ENCODE assay signal across 28 cellular contexts in genomic region chr17:45426561-45426960, GRCh38. TPM values are rescaled to one million over a fixed set of nuclear protein-coding genes. Genes with fewer than 3 reads are reported as not detected.
DNase-seq lines count a peak whose midpoint lies in the region; ATAC-seq, FAIRE-seq and TF ChIP-seq lines count a peak whose summit lies in the region.
"Had no signal": no experiment of that assay in that cellular context is flagged by ENCODE, and none has a peak within 500 bp of the region (broad histone marks: within the 10 kb centered on the region; RNA-seq: fewer than 3 reads in every experiment).

No MANE protein-coding gene starts in this region.

- TF ChIP-seq EP300 in K562 (IDR thresholded peaks at IDR 0.05; ENCODE audit: low read length), result no peak

- in situ Hi-C loops in K562 (cut with MboI) (loop anchor here (10.0 to 25.0 kb wide), 2 partner anchors 208 to 1086 kb away; partner anchors contain the start of gene LRRC37A2), HAP-1 (cut with MboI; ENCODE audit: low sequenced_read_pairs) (loop anchor here (25.0 kb wide), 1 partner anchor 211 kb away; no protein-coding TSS in a partner anchor)

- CTCF ChIA-PET in HCT116 (lab: Charles Lee), result interaction anchor here (1.2 to 4.4 kb wide), 6 partner anchors 13 to 426 kb away, joined by 3 to 58 read pairs (median 6); no protein-coding TSS in a partner anchor
- CTCF ChIA-PET in K562 (lab: Yijun Ruan, JAX; ENCODE audit: low intra/inter-chr PET ratio), result interaction anchor here (1.0 to 1.7 kb wide), 2 partner anchors 32 to 207 kb away, joined by 3 to 6 read pairs; no protein-coding TSS in a partner anchor
- CTCF ChIA-PET in MCF 10A (lab: Yijun Ruan, JAX), result interaction anchor here (0.9 to 1.8 kb wide), 6 partner anchors 29 to 228 kb away, joined by 3 to 11 read pairs (median 5); no protein-coding TSS in a partner anchor

- H3K9me1 ChIP-seq in K562 (ENCODE audit: control insufficient read depth, insufficient read depth, low read length), result no peaks in the 10 kb centered on the region

- H3K9ac ChIP-seq in HCT116 (ENCODE audit: low read length) (0 out of 2 replicates have a peak overlapping the region, but pooled peaks have one; percentile 90), K562 (ENCODE audit: insufficient read depth in 1 of 2, low read depth in 2 of 2, low read length in 2 of 2) (no peak overlapping the region; a peak in 1 of 4 replicates)

- no peaks in the 10 kb centered on the region for H3K9me3 Mint-ChIP-seq in stimulated activated naive B cell treated with anti-CD40 and anti-IgM and Interleukin-4, amounts not matched to agents 10 μg/mL and 1 μg/mL and 100 μg/mL, for 72 hours
- H3K9me3 Mint-ChIP-seq in MCF 10A (ENCODE audit: unreplicated experiment), result no peaks in the 10 kb centered on the region
- H3K9me3 Mint-ChIP-seq: activated T-cell treated with anti-CD3 and anti-CD28 coated beads, Interleukin-2, amount 50 U/mL, for 24 hours; CD4-positive, alpha-beta memory T cell; T-helper 2 cell treated with Interferon-gamma antibody and Interleukin-4, amounts not matched to agents 5 μg/mL and 100 μg/mL, for 36 hours had no signal

- no peaks in the 10 kb centered on the region for H3K27me3 ChIP-seq in HCT116 (ENCODE audit: insufficient read depth, low read length)
- no peaks in the 10 kb centered on the region for H3K27me3 ChIP-seq in K562 (ENCODE audit: control insufficient read depth in 2 of 2, insufficient read depth in 2 of 2, low read length in 2 of 2)
- H3K27me3 ChIP-seq in lower lobe of right lung (ENCODE audit: low read depth), result no peaks in the 10 kb centered on the region
- no peaks in the 10 kb centered on the region for H3K27me3 ChIP-seq in HAP-1 (ENCODE audit: low read depth)

- TF ChIP-seq POLR2A in HCT116 (IDR thresholded peaks at IDR 0.05; ENCODE audit: borderline replicate concordance, extremely low read depth, insufficient read depth, insufficient read length) (no peak), K562 (conservative IDR thresholded peaks at IDR 0.05) (no peak)

- DNase-seq in HCT116 (ENCODE audit: low read depth, low spot score), result no peak
- no peak for DNase-seq in K562 (ENCODE audit: extremely low read depth in 1 of 4, low spot score in 3 of 4)
- peak; percentile 22 for DNase-seq in lower lobe of right lung
- DNase-seq in stimulated activated naive B cell treated with anti-CD40 and anti-IgM and Interleukin-4, amounts not matched to agents 10 μg/mL and 1 μg/mL and 100 μg/mL, for 72 hours, result no peak
- no peak for DNase-seq in HAP-1 (ENCODE audit: low spot score in 2 of 2)
- DNase-seq in MCF 10A (ENCODE audit: unreplicated experiment), result no peak
- DNase-seq: activated CD4-positive, alpha-beta T cell treated with anti-CD3 and anti-CD28 coated beads for 48 hours; activated gamma-delta T cell; activated T-cell treated with anti-CD3 and anti-CD28 coated beads, Interleukin-2, amount 50 U/mL, for 24 hours; body of pancreas; CD4-positive, alpha-beta memory T cell; cerebellar nuclear complex; DMS153; glutamatergic neuron; GOT3; KG1; kidney glomerular epithelial cell; NCI-H1417 treated with DMSO at 0.1 percent for 48 hours; NCI-H748 treated with DMSO at 0.1 percent for 48 hours; stimulated activated CD4-positive, alpha-beta T cell treated with anti-CD3 and anti-CD28 coated beads, Interleukin-4, amount 100 ng/mL, for 4 hours; stimulated activated naive CD8-positive, alpha-beta T cell treated with anti-CD3 and anti-CD28 coated beads, Interleukin-15, Interleukin-2, amounts not matched to agents 100 U/mL and 50 U/mL, for 24 hours had no signal

- H3K9me3 ChIP-seq in HCT116 (ENCODE audit: control insufficient read depth in 1 of 2, insufficient read depth in 1 of 2, low read depth in 1 of 2, low read length in 2 of 2), result no peaks in the 10 kb centered on the region
- H3K9me3 ChIP-seq in K562 (replicated peaks; ENCODE audit: control insufficient read depth, insufficient read depth, low read depth, low read length), result no peaks in the 10 kb centered on the region; the same call in 1 of the 2 replicates
- H3K9me3 ChIP-seq in lower lobe of right lung, result no peaks in the 10 kb centered on the region
- no peaks in the 10 kb centered on the region for H3K9me3 ChIP-seq in HAP-1
- H3K9me3 ChIP-seq: body of pancreas, thoracic aorta had no signal

- FAIRE-seq in K562 (lab: Jason Lieb, UNC), result no peak
- FAIRE-seq: GM12892 had no signal

- no peak for ATAC-seq in HCT116
- ATAC-seq in K562, result no peak
- ATAC-seq in lower lobe of right lung, result no peak
- no peak for ATAC-seq in stimulated activated naive B cell treated with anti-CD40 and anti-IgM and Interleukin-4, amounts not matched to agents 10 μg/mL and 1 μg/mL and 100 μg/mL, for 72 hours (replicated peaks)
- no peak for ATAC-seq in HG03139 (IDR thresholded peaks at IDR 0.05; ENCODE audit: unreplicated experiment)
- no peak for ATAC-seq in GM21390 (IDR thresholded peaks at IDR 0.05; ENCODE audit: unreplicated experiment)
- ATAC-seq: body of pancreas; sciatic nerve; stimulated activated naive CD8-positive, alpha-beta T cell treated with anti-CD3 and anti-CD28 coated beads, Interleukin-15, Interleukin-2, amounts not matched to agents 100 U/mL and 50 U/mL, for 24 hours had no signal

- H3K4me2 ChIP-seq in HCT116 (ENCODE audit: low read length) (no peak overlapping the region), K562 (ENCODE audit: insufficient read depth, low read length) (no peak overlapping the region)

- H3K79me2 ChIP-seq in HCT116 (ENCODE audit: insufficient read depth, low read length) (peaks cover 32% of the 10 kb centered on the region), K562 (ENCODE audit: control insufficient read depth, insufficient read depth, low read length) (no peaks in the 10 kb centered on the region)

- H3K36me3 Mint-ChIP-seq in stimulated activated naive B cell treated with anti-CD40 and anti-IgM and Interleukin-4, amounts not matched to agents 10 μg/mL and 1 μg/mL and 100 μg/mL, for 72 hours, result no peaks in the 10 kb centered on the region
- H3K36me3 Mint-ChIP-seq in MCF 10A (ENCODE audit: insufficient read depth, unreplicated experiment), result peaks cover 35% of the 10 kb centered on the region
- H3K36me3 Mint-ChIP-seq: CD4-positive, alpha-beta memory T cell had no signal

- BruUV-seq in HCT116 (replicated peaks; lab: Mats Ljungman, UMichigan), result no TSS peak
- BruUV-seq in K562 (replicated peaks; lab: Mats Ljungman, UMichigan), result no TSS peak
- no TSS peak for BruUV-seq in MCF 10A (replicated peaks; lab: Mats Ljungman, UMichigan)

- no peaks in the 10 kb centered on the region for H4K20me1 ChIP-seq in HCT116 (ENCODE audit: insufficient read depth)
- H4K20me1 ChIP-seq in K562 (replicated peaks; ENCODE audit: control insufficient read depth, insufficient read depth, low read length), result no peaks in the 10 kb centered on the region

- H3K27ac ChIP-seq in HCT116 (ENCODE audit: low read depth, low read length) (peak overlapping the region; percentile 72; the same call in 1 of the 2 replicates), K562 (ENCODE audit: extremely low read depth, low read depth, low read length) (no peak overlapping the region), lower lobe of right lung (no peak overlapping the region)
- H3K27ac ChIP-seq: thoracic aorta had no signal

- POLR2A ChIA-PET in HCT116 (lab: Charles Lee) (no interaction called here), K562 (lab: Yijun Ruan, JAX) (no interaction called here), MCF 10A (lab: Yijun Ruan, JAX) (interaction anchor here (1.3 to 2.4 kb wide), 3 partner anchors 19 to 159 kb away, joined by 3 to 10 read pairs (median 6); no protein-coding TSS in a partner anchor)

- RAD21 ChIA-PET in HCT116 (lab: Charles Lee; ENCODE audit: low non-redundant PET in 1 of 2, low total read pairs in 2 of 2, uncharacterized antibody in 2 of 2, unreplicated experiment in 2 of 2), result interaction anchor here in 1 of 2 experiments (1.5 kb wide), 1 partner anchor 208 kb away, joined by 3 read pairs; no protein-coding TSS in a partner anchor

- no peak overlapping the region for H3K4me3 ChIP-seq in HCT116 (replicated peaks in 1 of 2; ENCODE audit: low read depth in 1 of 2, low read length in 2 of 2)
- no peak overlapping the region for H3K4me3 ChIP-seq in K562
- no peak overlapping the region for H3K4me3 ChIP-seq in lower lobe of right lung
- no peak overlapping the region for H3K4me3 ChIP-seq in HAP-1
- H3K4me3 ChIP-seq: body of pancreas, lung, thoracic aorta had no signal

- TF ChIP-seq CTCF in HCT116 (IDR thresholded peaks at IDR 0.05 in 2 of 3, conservative IDR thresholded peaks at IDR 0.05 in 1 of 3; ENCODE audit: borderline replicate concordance in 1 of 3, insufficient read depth in 1 of 3, low read depth in 2 of 3, low read length in 2 of 3) (no peak), K562 (IDR thresholded peaks at IDR 0.05 in 2 of 3, conservative IDR thresholded peaks at IDR 0.05 in 1 of 3; ENCODE audit: insufficient read depth in 2 of 3, low read depth in 1 of 3, low read length in 3 of 3) (peak in 1 of 3 experiments; percentile 20; a peak in 1 of 6 replicates), lower lobe of right lung (IDR thresholded peaks at IDR 0.05) (no peak), MCF 10A (IDR thresholded peaks at IDR 0.05; ENCODE audit: unreplicated experiment) (no peak)

- peaks cover 0 to 8% of the 10 kb centered on the region in 2 donors for H3K27me3 Mint-ChIP-seq in stimulated activated naive B cell treated with anti-CD40 and anti-IgM and Interleukin-4, amounts not matched to agents 10 μg/mL and 1 μg/mL and 100 μg/mL, for 72 hours
- no peaks in the 10 kb centered on the region for H3K27me3 Mint-ChIP-seq in MCF 10A (ENCODE audit: insufficient read depth, unreplicated experiment)
- H3K27me3 Mint-ChIP-seq: CD4-positive, alpha-beta memory T cell had no signal

- peaks cover 34 to 54% of the 10 kb centered on the region in 2 donors for H3K4me1 Mint-ChIP-seq in stimulated activated naive B cell treated with anti-CD40 and anti-IgM and Interleukin-4, amounts not matched to agents 10 μg/mL and 1 μg/mL and 100 μg/mL, for 72 hours
- H3K4me1 Mint-ChIP-seq in MCF 10A (ENCODE audit: insufficient read depth, unreplicated experiment), result peaks cover 28% of the 10 kb centered on the region

- H3K4me3 Mint-ChIP-seq in stimulated activated naive B cell treated with anti-CD40 and anti-IgM and Interleukin-4, amounts not matched to agents 10 μg/mL and 1 μg/mL and 100 μg/mL, for 72 hours, result no peak overlapping the region
- H3K4me3 Mint-ChIP-seq in MCF 10A (ENCODE audit: unreplicated experiment), result no peak overlapping the region
- H3K4me3 Mint-ChIP-seq: activated T-cell treated with anti-CD3 and anti-CD28 coated beads, Interleukin-2, amount 50 U/mL, for 24 hours; CD4-positive, alpha-beta memory T cell; T-helper 2 cell treated with Interferon-gamma antibody and Interleukin-4, amounts not matched to agents 5 μg/mL and 100 μg/mL, for 36 hours had no signal

- intact Hi-C loops in HCT116 (cut with micrococcal nuclease) (loop anchor here (5.0 kb wide), 1 partner anchor 279 kb away; the partner anchor contains the start of gene HEXIM1), K562 (cut with micrococcal nuclease) (loop anchor here (5.0 kb wide), 1 partner anchor 166 kb away; no protein-coding TSS in a partner anchor), lower lobe of right lung (cut with DNase I) (no loop called here), MCF 10A (cut with micrococcal nuclease) (loop anchor here (1.0 to 5.0 kb wide), 2 partner anchors 207 to 426 kb away; no protein-coding TSS in a partner anchor)

- H3K36me3 ChIP-seq in HCT116 (ENCODE audit: control insufficient read depth in 1 of 2, insufficient read depth in 2 of 2, low read length in 2 of 2) (peaks cover 0 to 3% of the 10 kb centered on the region in 2 experiments; a peak in 1 of 4 replicates), K562 (ENCODE audit: control insufficient read depth, insufficient read depth, low read length) (no peaks in the 10 kb centered on the region), lower lobe of right lung (peaks cover 7% of the 10 kb centered on the region), HAP-1 (replicated peaks) (no peaks in the 10 kb centered on the region)
- H3K36me3 ChIP-seq: thoracic aorta had no signal

- no peak for TF ChIP-seq RAD21 in HCT116 (IDR thresholded peaks at IDR 0.05; ENCODE audit: low read depth)
- TF ChIP-seq RAD21 in K562 (CRISPR knock-in tag; conservative IDR thresholded peaks at IDR 0.05 in 1 of 2, IDR thresholded peaks at IDR 0.05 in 1 of 2), result no peak

- H2AFZ ChIP-seq in HCT116 (ENCODE audit: low read depth, low read length, poor library complexity, severe bottlenecking) (no peak overlapping the region), K562 (ENCODE audit: low read depth, low read length) (no peak overlapping the region)

- peak overlapping the region; percentile 63 for H3K27ac Mint-ChIP-seq in stimulated activated naive B cell treated with anti-CD40 and anti-IgM and Interleukin-4, amounts not matched to agents 10 μg/mL and 1 μg/mL and 100 μg/mL, for 72 hours
- no peak overlapping the region for H3K27ac Mint-ChIP-seq in MCF 10A (ENCODE audit: low read depth, unreplicated experiment)
- H3K27ac Mint-ChIP-seq: activated T-cell treated with anti-CD3 and anti-CD28 coated beads, Interleukin-2, amount 50 U/mL, for 24 hours; T-helper 2 cell treated with Interferon-gamma antibody and Interleukin-4, amounts not matched to agents 5 μg/mL and 100 μg/mL, for 36 hours had no signal

- H3K9me2 ChIP-seq in HCT116 (ENCODE audit: insufficient read depth), result no peaks in the 10 kb centered on the region

- WGBS in K562 (ENCODE audit: insufficient coverage, low coverage, missing lambda C conversion rate), result 25% methylated on average over 7 of the region's 7 CpGs

- H3K4me1 ChIP-seq in HCT116 (ENCODE audit: control insufficient read depth in 1 of 2, insufficient read depth in 2 of 2, low read length in 2 of 2) (peaks cover 12 to 45% of the 10 kb centered on the region in 2 experiments), K562 (replicated peaks in 1 of 2; ENCODE audit: control insufficient read depth in 2 of 2, insufficient read depth in 2 of 2, low read length in 2 of 2) (peaks cover 8 to 40% of the 10 kb centered on the region in 2 experiments), lower lobe of right lung (peaks cover 60% of the 10 kb centered on the region), HAP-1 (peaks cover 10% of the 10 kb centered on the region)

RNA-seq across cellular contexts. Expression of gene ARHGAP27, which starts 6.1 kb away (rescaled TPM):
- total RNA-seq in HCT116 (2021; ENCODE audit: unreplicated experiment) (46.7 TPM), K562 (2014; rRNA removed) (2.7 and 3.4 TPM in 2 replicates), K562 (2014; rRNA removed; fragmentation: Illumina TruSeq; extraction: Trizol) (0.64 and 1.1 TPM in 2 replicates), K562 (2015; rRNA removed; fragmentation: Illumina TruSeq; extraction: Trizol) (1.2 and 2.1 TPM in 2 replicates), K562 (2021) (3.0 and 3.7 TPM in 2 replicates), lower lobe of right lung (71.0 TPM), MCF 10A (2022) (30.5 and 47.6 TPM in 2 replicates)
- 32.4 and 34.4 TPM in 2 replicates for polyA plus RNA-seq in HCT116 (2012)
- 9.9 and 43.4 TPM in 2 replicates for total RNA-seq in K562 (2011; cell fraction: chromatin; rRNA removed; ENCODE audit: low replicate concordance)
- 15.5 and 24.8 TPM in 2 replicates for total RNA-seq in K562 (2011; cell fraction: nucleolus; rRNA removed)
- 11.3 and 12.3 TPM in 2 replicates for total RNA-seq in K562 (2011; cell fraction: nucleoplasm; rRNA removed)
- polyA plus RNA-seq in K562 (2011; rRNA removed) (4.6 and 6.0 TPM in 2 replicates), K562 (2014; fragmentation: Illumina TruSeq; extraction: Trizol) (1.8 and 1.9 TPM in 2 replicates), K562 (2014; fragmentation: Nextera tagmentation; extraction: Ambion mirVana) (under 1 TPM; 0.04 to 0.06 TPM), K562 (2014; rRNA removed) (2.9 and 3.8 TPM in 2 replicates)
- polyA plus RNA-seq in K562 (2011; cell fraction: cytosol; rRNA removed), result 3.5 and 9.2 TPM in 2 replicates
- 43.0 and 76.4 TPM in 2 replicates for polyA plus RNA-seq in K562 (2011; cell fraction: nucleus; rRNA removed)
- polyA plus RNA-seq in K562 (2012), result 1.8 and 4.2 TPM in 2 replicates
- 2.3 and 2.8 TPM in 2 replicates for polyA minus RNA-seq in K562 (2011; rRNA and poly(A)+ RNA removed)
- polyA minus RNA-seq in K562 (2011; cell fraction: cytosol; rRNA and poly(A)+ RNA removed), result 3.5 and 3.8 TPM in 2 replicates
- 10.3 and 16.0 TPM in 2 replicates for polyA minus RNA-seq in K562 (2011; cell fraction: nucleus; rRNA and poly(A)+ RNA removed)
